ENCODE assay signal across 24 cellular contexts in the genomic region with DNA sequence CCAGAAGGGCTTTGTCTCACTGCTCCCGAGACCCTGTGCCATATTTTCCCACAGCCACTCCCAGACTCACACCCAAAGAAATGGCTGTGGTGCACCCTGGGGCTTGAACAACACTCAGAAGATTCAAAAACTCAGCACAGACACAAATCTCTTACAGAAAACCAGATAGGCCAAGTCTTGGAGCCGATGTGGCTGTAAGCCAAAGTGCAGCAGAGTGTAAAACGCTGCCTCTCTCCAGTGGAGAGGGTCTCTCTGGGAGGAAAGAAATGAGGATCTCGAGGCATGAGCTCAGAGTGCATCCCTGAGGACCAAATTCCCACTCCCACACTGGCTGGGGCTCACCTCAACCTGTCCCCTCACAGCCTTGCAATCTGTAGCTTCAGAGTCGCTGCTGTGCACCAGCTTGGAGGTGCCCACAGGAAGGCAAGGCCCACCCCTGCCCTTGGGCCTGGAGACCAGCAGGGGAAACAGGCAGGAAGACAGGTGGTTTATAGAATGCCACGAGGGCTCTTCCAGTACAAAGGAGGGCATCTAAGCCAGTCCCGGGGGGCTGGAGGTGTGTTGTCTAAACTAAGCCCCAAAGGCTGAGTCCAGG.
"Had no signal": no experiment of that assay in that cellular context is flagged by ENCODE, and none has a peak within 500 bp of the region (broad histone marks: within the 10 kb centered on the region; RNA-seq: fewer than 3 reads in every experiment).

No MANE protein-coding gene starts in this region.

- H3K9me3 Mint-ChIP-seq: activated naive CD8-positive, alpha-beta T cell treated with anti-CD3 and anti-CD28 coated beads for 36 hours; dendritic cell treated with granulocyte-macrophage colony-stimulating factor and Interleukin-4, amounts not matched to agents 40 ng/mL and 50 ng/mL, for 4 days; stimulated activated naive CD8-positive, alpha-beta T cell treated with anti-CD3 and anti-CD28 coated beads, Interleukin-15, Interleukin-2, amounts not matched to agents 100 ng/mL and 50 ng/mL, for 24 hours; T-cell; T-helper 2 cell treated with Interferon-gamma antibody and Interleukin-4, amounts not matched to agents 5 μg/mL and 100 μg/mL, for 36 hours had no signal

- H3K4me3 ChIP-seq: lower lobe of right lung, mucosa of descending colon, ovary, psoas muscle, tibial nerve had no signal

- DNase-seq: activated naive CD4-positive, alpha-beta T cell treated with Interleukin-2 at 50 U/mL for 16 hours; activated naive CD8-positive, alpha-beta T cell treated with anti-CD3 and anti-CD28 coated beads for 36 hours; activated T-cell treated with anti-CD3 and anti-CD28 coated beads, Interleukin-2, amount 50 U/mL, for 1 hour; cerebellar nuclear complex; effector CD8-positive, alpha-beta T cell; foreskin melanocyte; kidney; lower lobe of right lung; mesendoderm; mucosa of descending colon; naive B cell; ovary; psoas muscle; right cardiac atrium; stimulated activated CD4-positive, alpha-beta T cell treated with anti-CD3 and anti-CD28 coated beads, Interleukin-12 subunit alpha, Interleukin-12 subunit beta, amount 100 ng/mL, for 4 hours; stimulated activated CD4-positive, alpha-beta T cell treated with anti-CD3 and anti-CD28 coated beads, Interleukin-4, amount 100 ng/mL, for 4 hours; substantia nigra; T-cell had no signal

- H3K27ac ChIP-seq: lower lobe of right lung, neutrophil, ovary, psoas muscle, tibial nerve had no signal

- H3K27me3 ChIP-seq: neutrophil, ovary, tibial nerve had no signal

- ATAC-seq: lower lobe of right lung, mucosa of descending colon, psoas muscle, right cardiac atrium, T-cell, WTC11 had no signal

- H3K36me3 ChIP-seq: lower lobe of right lung, neutrophil, ovary, tibial nerve had no signal

- H3K36me3 Mint-ChIP-seq: activated naive CD8-positive, alpha-beta T cell treated with anti-CD3 and anti-CD28 coated beads for 36 hours; naive B cell; T-cell had no signal

- H3K27me3 Mint-ChIP-seq: dendritic cell treated with granulocyte-macrophage colony-stimulating factor and Interleukin-4, amounts not matched to agents 40 ng/mL and 50 ng/mL, for 4 days; stimulated activated naive CD8-positive, alpha-beta T cell treated with anti-CD3 and anti-CD28 coated beads, Interleukin-15, Interleukin-2, amounts not matched to agents 100 ng/mL and 50 ng/mL, for 24 hours had no signal

- H3K27ac Mint-ChIP-seq: activated naive CD8-positive, alpha-beta T cell treated with anti-CD3 and anti-CD28 coated beads for 36 hours; dendritic cell treated with granulocyte-macrophage colony-stimulating factor and Interleukin-4, amounts not matched to agents 40 ng/mL and 50 ng/mL, for 4 days; naive B cell; stimulated activated naive CD8-positive, alpha-beta T cell treated with anti-CD3 and anti-CD28 coated beads, Interleukin-15, Interleukin-2, amounts not matched to agents 100 ng/mL and 50 ng/mL, for 24 hours; T-cell; T-helper 2 cell treated with Interferon-gamma antibody and Interleukin-4, amounts not matched to agents 5 μg/mL and 100 μg/mL, for 36 hours; WTC11 had no signal

- H3K4me1 ChIP-seq: lower lobe of right lung, psoas muscle, tibial nerve had no signal

- H3K9me3 ChIP-seq: lower lobe of right lung, mucosa of descending colon, neutrophil, psoas muscle had no signal

- H3K4me1 Mint-ChIP-seq: activated naive CD8-positive, alpha-beta T cell treated with anti-CD3 and anti-CD28 coated beads for 36 hours; naive B cell; WTC11 had no signal

- H3K4me3 Mint-ChIP-seq: activated naive CD8-positive, alpha-beta T cell treated with anti-CD3 and anti-CD28 coated beads for 36 hours; dendritic cell treated with granulocyte-macrophage colony-stimulating factor and Interleukin-4, amounts not matched to agents 40 ng/mL and 50 ng/mL, for 4 days; naive B cell; stimulated activated naive CD8-positive, alpha-beta T cell treated with anti-CD3 and anti-CD28 coated beads, Interleukin-15, Interleukin-2, amounts not matched to agents 100 ng/mL and 50 ng/mL, for 24 hours; T-cell; T-helper 2 cell treated with Interferon-gamma antibody and Interleukin-4, amounts not matched to agents 5 μg/mL and 100 μg/mL, for 36 hours; WTC11 had no signal
